1 cellular context compared by ENCODE assay signal in genomic region chr5:106376522-106376921, GRCh38.
TF ChIP-seq lines count a peak whose summit lies in the region.

No MANE protein-coding gene starts in this region.

TF ChIP-seq in K562, 482 proteins besides CTCF, POLR2A, EP300 and RAD21 (continued from another document):
- TF ChIP-seq, protein P1, sequence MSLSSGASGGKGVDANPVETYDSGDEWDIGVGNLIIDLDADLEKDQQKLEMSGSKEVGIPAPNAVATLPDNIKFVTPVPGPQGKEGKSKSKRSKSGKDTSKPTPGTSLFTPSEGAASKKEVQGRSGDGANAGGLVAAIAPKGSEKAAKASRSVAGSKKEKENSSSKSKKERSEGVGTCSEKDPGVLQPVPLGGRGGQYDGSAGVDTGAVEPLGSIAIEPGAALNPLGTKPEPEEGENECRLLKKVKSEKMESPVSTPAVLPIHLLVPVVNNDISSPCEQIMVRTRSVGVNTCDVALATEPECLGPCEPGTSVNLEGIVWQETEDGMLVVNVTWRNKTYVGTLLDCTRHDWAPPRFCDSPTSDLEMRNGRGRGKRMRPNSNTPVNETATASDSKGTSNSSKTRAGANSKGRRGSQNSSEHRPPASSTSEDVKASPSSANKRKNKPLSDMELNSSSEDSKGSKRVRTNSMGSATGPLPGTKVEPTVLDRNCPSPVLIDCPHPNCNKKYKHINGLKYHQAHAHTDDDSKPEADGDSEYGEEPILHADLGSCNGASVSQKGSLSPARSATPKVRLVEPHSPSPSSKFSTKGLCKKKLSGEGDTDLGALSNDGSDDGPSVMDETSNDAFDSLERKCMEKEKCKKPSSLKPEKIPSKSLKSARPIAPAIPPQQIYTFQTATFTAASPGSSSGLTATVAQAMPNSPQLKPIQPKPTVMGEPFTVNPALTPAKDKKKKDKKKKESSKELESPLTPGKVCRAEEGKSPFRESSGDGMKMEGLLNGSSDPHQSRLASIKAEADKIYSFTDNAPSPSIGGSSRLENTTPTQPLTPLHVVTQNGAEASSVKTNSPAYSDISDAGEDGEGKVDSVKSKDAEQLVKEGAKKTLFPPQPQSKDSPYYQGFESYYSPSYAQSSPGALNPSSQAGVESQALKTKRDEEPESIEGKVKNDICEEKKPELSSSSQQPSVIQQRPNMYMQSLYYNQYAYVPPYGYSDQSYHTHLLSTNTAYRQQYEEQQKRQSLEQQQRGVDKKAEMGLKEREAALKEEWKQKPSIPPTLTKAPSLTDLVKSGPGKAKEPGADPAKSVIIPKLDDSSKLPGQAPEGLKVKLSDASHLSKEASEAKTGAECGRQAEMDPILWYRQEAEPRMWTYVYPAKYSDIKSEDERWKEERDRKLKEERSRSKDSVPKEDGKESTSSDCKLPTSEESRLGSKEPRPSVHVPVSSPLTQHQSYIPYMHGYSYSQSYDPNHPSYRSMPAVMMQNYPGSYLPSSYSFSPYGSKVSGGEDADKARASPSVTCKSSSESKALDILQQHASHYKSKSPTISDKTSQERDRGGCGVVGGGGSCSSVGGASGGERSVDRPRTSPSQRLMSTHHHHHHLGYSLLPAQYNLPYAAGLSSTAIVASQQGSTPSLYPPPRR (CRISPR knock-in tag; IDR thresholded peaks at IDR 0.05; ENCODE audit: borderline replicate concordance) = no peak
TF ChIP-seq in K562: peak in this region for 2.
